In genomic region chr16:22206013-22206846, GRCh38 we compare ENCODE assay signal across 8 cellular contexts. TPM values are rescaled to one million over a fixed set of nuclear protein-coding genes. Genes with fewer than 3 reads are reported as not detected.
DNase-seq lines count a peak whose midpoint lies in the region; ATAC-seq and TF ChIP-seq lines count a peak whose summit lies in the region.

TSS of gene EEF2K (plus strand) at chr16:22206278. CDS start at chr16:22225730, 19,452 bp downstream.

- H3K27me3 ChIP-seq in SU-DHL-6 (ENCODE audit: low read length) (no peaks in the 10 kb centered on the region), trophoblast cell (ENCODE audit: insufficient read depth, low read length) (no peaks in the 10 kb centered on the region)

- peaks cover 15% of the 10 kb centered on the region for H3K4me1 Mint-ChIP-seq in type B pancreatic cell (ENCODE audit: unreplicated experiment)

- H4K12ac ChIP-seq in trophoblast cell (ENCODE audit: low read depth, low read length), result peak within 1 kb of the TSS; percentile 33

- H3K9ac ChIP-seq in SU-DHL-6 (ENCODE audit: low read length) (peak within 1 kb of the TSS; percentile 79), trophoblast cell (ENCODE audit: low read length) (peak within 1 kb of the TSS; percentile 90)

- peak within 1 kb of the TSS; percentile 36 for H3K4ac ChIP-seq in trophoblast cell (ENCODE audit: low read depth, low read length)

- H4K8ac ChIP-seq in trophoblast cell (ENCODE audit: low read depth, low read length), result peak within 1 kb of the TSS; percentile 50

- H3K79me2 ChIP-seq in SU-DHL-6 (ENCODE audit: insufficient read depth, low read length) (peaks cover 44% of the 10 kb centered on the region), trophoblast cell (ENCODE audit: control insufficient read depth, insufficient read depth, low read length, poor library complexity) (peaks cover 5% of the 10 kb centered on the region)

- H3K79me1 ChIP-seq in trophoblast cell (ENCODE audit: low read length), result peaks cover 5% of the 10 kb centered on the region

- peak within 1 kb of the TSS; percentile 87 for H3K27ac Mint-ChIP-seq in type B pancreatic cell

- WGBS in trophoblast cell (ENCODE audit: extremely low coverage, insufficient coverage, insufficient read length), result no CpG with 5 or more reads among the region's 74 CpGs

- H3K9me3 ChIP-seq in SU-DHL-6 (ENCODE audit: insufficient read depth, low read length) (no peaks in the 10 kb centered on the region), trophoblast cell (ENCODE audit: insufficient read depth, low read depth, low read length) (peaks cover 4% of the 10 kb centered on the region)

- H3K9me2 ChIP-seq in SU-DHL-6 (replicated peaks; ENCODE audit: insufficient read depth, low read length), result no peaks in the 10 kb centered on the region

- peak within 1 kb of the TSS; percentile 9 for H3K14ac ChIP-seq in trophoblast cell (ENCODE audit: low read length)

- H3K27me3 Mint-ChIP-seq in type B pancreatic cell, result no peaks in the 10 kb centered on the region

- no peak within 1 kb of the TSS for H2AK5ac ChIP-seq in trophoblast cell (ENCODE audit: low read length)

- peak within 1 kb of the TSS; percentile 28 for H3K18ac ChIP-seq in trophoblast cell (ENCODE audit: low read length)

- peak within 1 kb of the TSS; percentile 81 for H3K4me2 ChIP-seq in SU-DHL-6 (ENCODE audit: low read depth, low read length, poor library complexity, severe bottlenecking)
- peak within 1 kb of the TSS; percentile 99 for H3K4me2 ChIP-seq in trophoblast cell (ENCODE audit: low read length)

- peaks cover 20% of the 10 kb centered on the region for H3F3A ChIP-seq in SU-DHL-6 (ENCODE audit: insufficient read depth)

- H2BK5ac ChIP-seq in trophoblast cell (ENCODE audit: low read depth, low read length, poor library complexity), result no peak within 1 kb of the TSS

- no peak within 1 kb of the TSS for H3K23ac ChIP-seq in trophoblast cell (ENCODE audit: low read length)

- H2BK12ac ChIP-seq in trophoblast cell (ENCODE audit: low read length), result no peak within 1 kb of the TSS

- H2AFZ ChIP-seq in SU-DHL-6 (ENCODE audit: low read depth, low read length, severe bottlenecking), result peak within 1 kb of the TSS; percentile 98
- H2AFZ ChIP-seq in trophoblast cell (ENCODE audit: insufficient read depth, low read length, poor library complexity), result peak within 1 kb of the TSS; percentile 39

- H3K4me3 ChIP-seq in GM12864 (ENCODE audit: low read depth, low read length), result peak within 1 kb of the TSS; percentile 86
- H3K4me3 ChIP-seq in SU-DHL-6 (ENCODE audit: insufficient read depth, low read length, poor library complexity, severe bottlenecking), result peak within 1 kb of the TSS; percentile 74
- peak within 1 kb of the TSS; percentile 99 for H3K4me3 ChIP-seq in trophoblast cell (ENCODE audit: low read depth, low read length)

- TF ChIP-seq CTCF in GM12864 (IDR thresholded peaks at IDR 0.05; ENCODE audit: low read depth, low read length, missing control alignments) (peak; percentile 78), SU-DHL-6 (IDR thresholded peaks at IDR 0.05; ENCODE audit: insufficient read depth, low read length, poor library complexity, severe bottlenecking) (peak; percentile 60), type B pancreatic cell (conservative IDR thresholded peaks at IDR 0.05) (peak; percentile 88)

- H4K20me1 ChIP-seq in SU-DHL-6 (ENCODE audit: low read depth, low read length), result no peaks in the 10 kb centered on the region

- ATAC-seq in HG02588 (IDR thresholded peaks at IDR 0.05; ENCODE audit: unreplicated experiment) (peak; percentile 82), Right ventricle myocardium superior (ENCODE audit: poor library complexity) (peak; percentile 94)

- peaks cover 4% of the 10 kb centered on the region for H3K36me3 Mint-ChIP-seq in type B pancreatic cell

- H2BK120ac ChIP-seq in trophoblast cell (ENCODE audit: insufficient read depth, low read length, poor library complexity), result peak within 1 kb of the TSS; percentile 23

- peak; percentile 81 for DNase-seq in GM12864 (ENCODE audit: low read depth)
- DNase-seq in NCI-H1092 (lab: John Stamatoyannopoulos, UW), result peak; percentile 72
- DNase-seq in activated naive CD8-positive, alpha-beta T cell treated with anti-CD3 and anti-CD28 coated beads, Interleukin-2, amount 50 U/mL, for 16 hours (ENCODE audit: low read depth, low spot score), result peak; percentile 70
- DNase-seq in Right ventricle myocardium superior, result peak; percentile 95
- peak; percentile 98 for DNase-seq in trophoblast cell
- DNase-seq in type B pancreatic cell (ENCODE audit: extremely low spot score, unreplicated experiment), result peak; percentile 92

- peak within 1 kb of the TSS; percentile 40 for H3K27ac ChIP-seq in SU-DHL-6 (ENCODE audit: low read depth, low read length)
- peak within 1 kb of the TSS; percentile 16 for H3K27ac ChIP-seq in trophoblast cell (ENCODE audit: low read depth, low read length)

- peak within 1 kb of the TSS; percentile 98 for H3K4me3 Mint-ChIP-seq in type B pancreatic cell

- peaks cover 0 to 7% of the 10 kb centered on the region in 2 experiments for H3K4me1 ChIP-seq in trophoblast cell (ENCODE audit: control insufficient read depth in 1 of 2, insufficient read depth in 2 of 2, low read length in 2 of 2)

- H3K36me3 ChIP-seq in SU-DHL-6 (ENCODE audit: low read length) (no peaks in the 10 kb centered on the region), trophoblast cell (ENCODE audit: control insufficient read depth in 1 of 2, insufficient read depth in 2 of 2, low read length in 2 of 2) (no peaks in the 10 kb centered on the region)

- H4K91ac ChIP-seq in trophoblast cell (ENCODE audit: low read depth, low read length), result peak within 1 kb of the TSS; percentile 42

- intact Hi-C loops in Right ventricle myocardium superior (cut with DNase I), result no loop called here

- H3K9me3 Mint-ChIP-seq in type B pancreatic cell, result peaks cover 5% of the 10 kb centered on the region

RNA-seq across cellular contexts. Expression of gene EEF2K, which starts in this region (rescaled TPM):
- 26.4 TPM for total RNA-seq in Right ventricle myocardium superior
- 6.4 and 6.7 TPM in 2 replicates for polyA plus RNA-seq in trophoblast cell (2013)
- 16.2 and 22.5 TPM in 2 replicates for total RNA-seq in type B pancreatic cell (ENCODE audit: low replicate concordance)

Comparison
In these comparisons a context has a peak if more than half of its experiments do, and no peak if none do; other contexts are left out.
1. Peak in every context shown above with its lines: DNase-seq, ATAC-seq, H3K4me3 ChIP-seq and H3K27ac ChIP-seq.